Comparison of ENCODE assay signal across 11 cellular contexts in the genomic region with DNA sequence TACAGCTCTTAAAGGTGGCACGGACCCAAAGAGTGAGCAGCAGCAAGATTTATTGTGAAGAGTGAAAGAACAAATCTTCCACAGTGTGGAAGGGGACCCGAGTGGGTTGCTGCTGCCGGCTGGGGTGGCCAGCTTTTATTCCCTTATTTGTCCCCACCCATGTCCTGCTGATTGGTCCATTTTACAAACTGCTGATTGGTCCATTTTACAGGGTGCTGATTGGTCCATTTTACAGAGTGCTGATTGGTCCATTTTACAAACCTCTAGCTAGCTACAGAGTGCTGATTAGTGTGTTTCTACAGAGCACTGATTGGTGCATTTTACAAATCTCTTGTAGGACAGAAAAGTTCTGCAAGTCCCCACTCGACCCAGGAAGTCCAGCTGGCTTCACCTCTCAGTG. TPM values are rescaled to one million over a fixed set of nuclear protein-coding genes. Genes with fewer than 3 reads are reported as not detected.
"Had no signal": no experiment of that assay in that cellular context is flagged by ENCODE, and none has a peak within 500 bp of the region (broad histone marks: within the 10 kb centered on the region; RNA-seq: fewer than 3 reads in every experiment).

No MANE protein-coding gene starts in this region.

RNA-seq across cellular contexts. Expression of a gene that starts 39.6 kb away (rescaled TPM):
- total RNA-seq: naive thymus-derived CD8-positive, alpha-beta T cell; natural killer cell; natural killer cell treated with Interleukin-12 subunit alpha and Interleukin-12 subunit beta and Interleukin-15 and Interleukin-18, amount 100 ng/mL, for 72 hours; neural crest cell; occipital lobe; osteocyte; progenitor cell of endocrine pancreas; skeletal muscle tissue; spleen had no signal
- polyA plus RNA-seq: naive thymus-derived CD8-positive, alpha-beta T cell; neural cell; smooth muscle cell had no signal
